ENCODE assay signal across 35 cellular contexts in the genomic region with DNA sequence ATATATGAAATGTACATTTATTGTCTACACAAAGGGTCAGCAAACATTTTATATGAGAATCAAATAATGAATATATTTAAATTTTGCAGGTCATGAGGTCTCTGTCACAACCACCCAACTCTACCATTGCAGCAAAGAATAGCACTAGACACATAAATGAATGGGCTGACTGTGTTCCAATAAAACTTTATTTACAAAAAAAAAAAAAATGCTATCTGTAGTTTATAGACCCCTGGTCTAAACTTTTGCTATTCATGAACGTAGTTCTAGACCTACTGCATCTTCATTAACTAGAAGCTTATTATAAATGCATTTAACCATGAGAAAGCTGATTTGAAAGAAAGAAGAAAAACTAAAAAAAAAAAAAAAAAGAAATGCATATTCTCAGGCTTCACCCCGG.
DNase-seq lines count a peak whose midpoint lies in the region; ATAC-seq, FAIRE-seq and TF ChIP-seq lines count a peak whose summit lies in the region.
"Had no signal": no experiment of that assay in that cellular context is flagged by ENCODE, and none has a peak within 500 bp of the region (broad histone marks: within the 10 kb centered on the region; RNA-seq: fewer than 3 reads in every experiment).

No MANE protein-coding gene starts in this region.

- TF ChIP-seq POLR2A in HepG2 (IDR thresholded peaks at IDR 0.05; ENCODE audit: insufficient read depth in 1 of 2, low read depth in 2 of 2, low read length in 2 of 2) = no peak
- TF ChIP-seq POLR2A in right lobe of liver (IDR thresholded peaks at IDR 0.05) = no peak
- TF ChIP-seq POLR2A in GM12878 (IDR thresholded peaks at IDR 0.05; ENCODE audit: low read depth, low read length) = no peak
- TF ChIP-seq POLR2A in K562 (conservative IDR thresholded peaks at IDR 0.05) = no peak

- no peaks in the 10 kb centered on the region for H3K27me3 ChIP-seq in HepG2 (ENCODE audit: control insufficient read depth in 1 of 2, insufficient read depth in 2 of 2, low read length in 2 of 2)
- H3K27me3 ChIP-seq in right lobe of liver = no peaks in the 10 kb centered on the region
- no peaks in the 10 kb centered on the region for H3K27me3 ChIP-seq in GM12878 (replicated peaks in 1 of 2; ENCODE audit: control insufficient read depth in 2 of 2, insufficient read depth in 2 of 2, low read length in 1 of 2)
- peaks cover 3 to 9% of the 10 kb centered on the region in 2 experiments; a peak in 3 of 5 replicates for H3K27me3 ChIP-seq in K562 (ENCODE audit: control insufficient read depth in 2 of 2, insufficient read depth in 2 of 2, low read length in 2 of 2)
- H3K27me3 ChIP-seq: BE2C; BLaER1; BLaER1 treated with 17β-estradiol and CSF1 and Interleukin-3, amounts not matched to agents 10 nM and 100 nM had no signal

- RAD21 ChIA-PET in GM12878 (lab: Charles Lee; ENCODE audit: unreplicated experiment) = no interaction called here

- no peaks in the 10 kb centered on the region for H3K4me1 ChIP-seq in HepG2 (ENCODE audit: insufficient read depth, low read length)
- H3K4me1 ChIP-seq in right lobe of liver = no peaks in the 10 kb centered on the region
- H3K4me1 ChIP-seq in GM12878 (ENCODE audit: control insufficient read depth, insufficient read depth, low read length) = no peaks in the 10 kb centered on the region
- no peaks in the 10 kb centered on the region; a peak in 1 of 5 replicates for H3K4me1 ChIP-seq in K562 (replicated peaks in 1 of 2; ENCODE audit: control insufficient read depth in 2 of 2, insufficient read depth in 2 of 2, low read length in 2 of 2)
- H3K4me1 ChIP-seq: A549; BE2C; BLaER1; BLaER1 treated with 17β-estradiol and CSF1 and Interleukin-3, amounts not matched to agents 10 nM and 100 nM; Caco-2 had no signal

- no peak overlapping the region for H3K4me3 ChIP-seq in HepG2 (replicated peaks in 1 of 3; ENCODE audit: insufficient read depth in 1 of 3, low read depth in 2 of 3, low read length in 3 of 3)
- H3K4me3 ChIP-seq in right lobe of liver = no peak overlapping the region
- H3K4me3 ChIP-seq in GM12878 = no peak overlapping the region
- H3K4me3 ChIP-seq in K562 = no peak overlapping the region
- H3K4me3 ChIP-seq: A549; BLaER1; BLaER1 treated with 17β-estradiol and CSF1 and Interleukin-3, amounts not matched to agents 10 nM and 100 nM had no signal

- no peak overlapping the region for H3K9ac ChIP-seq in HepG2 (ENCODE audit: insufficient read depth, low read depth, low read length)
- H3K9ac ChIP-seq in GM12878 (ENCODE audit: control insufficient read depth, insufficient read depth, low read length) = no peak overlapping the region
- no peak overlapping the region for H3K9ac ChIP-seq in K562 (ENCODE audit: insufficient read depth in 1 of 2, low read depth in 2 of 2, low read length in 2 of 2)
- H3K9ac ChIP-seq: BLaER1; BLaER1 treated with 17β-estradiol and CSF1 and Interleukin-3, amounts not matched to agents 10 nM and 100 nM had no signal

- no peak for ATAC-seq in HepG2
- ATAC-seq in right lobe of liver = no peak
- ATAC-seq in GM12878 = no peak
- no peak for ATAC-seq in K562
- ATAC-seq in Right ventricle myocardium inferior = no peak
- no peak for ATAC-seq in HG02623 (IDR thresholded peaks at IDR 0.05; ENCODE audit: unreplicated experiment)
- ATAC-seq: A549; CD8-positive, alpha-beta T cell had no signal

- FAIRE-seq in HepG2 (lab: Jason Lieb, UNC) (no peak), GM12878 (lab: Jason Lieb, UNC) (no peak), K562 (lab: Jason Lieb, UNC) (no peak)
- FAIRE-seq: A204.1, A549, D721Med had no signal

- H3K79me2 ChIP-seq in HepG2 (ENCODE audit: insufficient read depth, low read length) = no peaks in the 10 kb centered on the region
- H3K79me2 ChIP-seq in GM12878 (ENCODE audit: control insufficient read depth, insufficient read depth, low read length) = no peaks in the 10 kb centered on the region
- H3K79me2 ChIP-seq in K562 (ENCODE audit: control insufficient read depth, insufficient read depth, low read length) = no peaks in the 10 kb centered on the region

- DNase-seq in HepG2 (ENCODE audit: low spot score) (no peak), right lobe of liver (no peak), HEK293T (ENCODE audit: extremely low spot score) (no peak), GM12878 (ENCODE audit: low read depth, low spot score) (no peak), K562 (ENCODE audit: extremely low read depth in 1 of 4, low spot score in 3 of 4) (no peak), NCI-H2107 treated with DMSO at 0.1 percent for 48 hours (lab: John Stamatoyannopoulos, UW; ENCODE audit: unreplicated experiment) (no peak), Right ventricle myocardium inferior (ENCODE audit: missing footprints) (no peak)
- DNase-seq: 8988T; ACHN; AML-193; BE2C; C1 segment of cervical spinal cord; Caco-2; Calu3; CD4-positive, alpha-beta memory T cell; CD4-positive, alpha-beta T cell; CD4-positive, CD25-positive, alpha-beta regulatory T cell; CD8-positive, alpha-beta memory T cell; CD8-positive, alpha-beta T cell; COR-L47; DMS 273 treated with DMSO at 0.1 percent for 48 hours; DMS153; DMS53; DMS79; DMS79 treated with DMSO at 0.1 percent for 48 hours; DND-41; EL had no signal

- SMC1A ChIA-PET in GM12878 (lab: Charles Lee; ENCODE audit: uncharacterized antibody, unreplicated experiment) = no interaction called here

- BruUV-seq in HepG2 (replicated peaks; lab: Mats Ljungman, UMichigan) (no TSS peak), GM12878 (replicated peaks; lab: Mats Ljungman, UMichigan) (no TSS peak), K562 (replicated peaks; lab: Mats Ljungman, UMichigan) (no TSS peak)

- POLR2A ChIA-PET in HepG2 (lab: Yijun Ruan, JAX) = no interaction called here
- POLR2A ChIA-PET in HEK293T (lab: Yijun Ruan, JAX) = no interaction called here
- POLR2A ChIA-PET in GM12878 (lab: Charles Lee) = no interaction called here
- POLR2A ChIA-PET in K562 (lab: Yijun Ruan, JAX) = interaction anchor here (0.8 kb wide), 1 partner anchor 329 kb away, joined by 3 read pairs; no protein-coding TSS in a partner anchor

- H3K36me3 ChIP-seq in HepG2 (replicated peaks in 1 of 2; ENCODE audit: control insufficient read depth in 1 of 2, insufficient read depth in 2 of 2, low read length in 2 of 2) (no peaks in the 10 kb centered on the region), right lobe of liver (no peaks in the 10 kb centered on the region), GM12878 (ENCODE audit: control insufficient read depth in 2 of 2, insufficient read depth in 2 of 2, low read length in 1 of 2) (no peaks in the 10 kb centered on the region), K562 (ENCODE audit: control insufficient read depth, insufficient read depth, low read length) (no peaks in the 10 kb centered on the region)
- H3K36me3 ChIP-seq: BE2C; BLaER1; BLaER1 treated with 17β-estradiol and CSF1 and Interleukin-3, amounts not matched to agents 10 nM and 100 nM had no signal

- no peak overlapping the region for H3K27ac ChIP-seq in HepG2 (ENCODE audit: extremely low read length, insufficient read depth, low read length)
- H3K27ac ChIP-seq in right lobe of liver = no peak overlapping the region
- H3K27ac ChIP-seq in GM12878 (ENCODE audit: control insufficient read depth, insufficient read depth) = no peak overlapping the region
- no peak overlapping the region for H3K27ac ChIP-seq in K562 (ENCODE audit: extremely low read depth, low read depth, low read length)
- H3K27ac ChIP-seq: 22Rv1; A549; BLaER1; BLaER1 treated with 17β-estradiol and CSF1 and Interleukin-3, amounts not matched to agents 10 nM and 100 nM; C4-2B had no signal

- H2AFZ ChIP-seq in HepG2 (ENCODE audit: low read length) (no peak overlapping the region), GM12878 (ENCODE audit: control insufficient read depth, low read depth, low read length) (no peak overlapping the region), K562 (ENCODE audit: low read depth, low read length) (no peak overlapping the region)

- CTCF ChIA-PET in HepG2 (lab: Yijun Ruan, JAX; ENCODE audit: low intra/inter-chr PET ratio, low total read pairs) (no interaction called here), HEK293T (lab: Yijun Ruan, JAX) (no interaction called here), GM12878 (lab: Yijun Ruan, JAX) (no interaction called here), K562 (lab: Yijun Ruan, JAX; ENCODE audit: low intra/inter-chr PET ratio) (no interaction called here)

- no peaks in the 10 kb centered on the region for H4K20me1 ChIP-seq in HepG2 (ENCODE audit: insufficient read depth, low read length)
- no peaks in the 10 kb centered on the region for H4K20me1 ChIP-seq in GM12878 (ENCODE audit: control insufficient read depth, insufficient read depth)
- H4K20me1 ChIP-seq in K562 (replicated peaks; ENCODE audit: control insufficient read depth, insufficient read depth, low read length) = no peaks in the 10 kb centered on the region
- H4K20me1 ChIP-seq: BLaER1; BLaER1 treated with 17β-estradiol and CSF1 and Interleukin-3, amounts not matched to agents 10 nM and 100 nM had no signal

- TF ChIP-seq RAD21 in HepG2 (CRISPR knock-in tag; IDR thresholded peaks at IDR 0.05) (no peak), GM12878 (IDR thresholded peaks at IDR 0.05; ENCODE audit: insufficient read depth, low read depth, low read length) (no peak), K562 (CRISPR knock-in tag; conservative IDR thresholded peaks at IDR 0.05 in 1 of 2, IDR thresholded peaks at IDR 0.05 in 1 of 2) (no peak)

- no peaks in the 10 kb centered on the region for H3K9me1 ChIP-seq in K562 (ENCODE audit: control insufficient read depth, insufficient read depth, low read length)

- no peaks in the 10 kb centered on the region for H3K9me3 ChIP-seq in HepG2 (ENCODE audit: low read length)
- H3K9me3 ChIP-seq in right lobe of liver = no peaks in the 10 kb centered on the region
- no peaks in the 10 kb centered on the region for H3K9me3 ChIP-seq in GM12878 (replicated peaks; ENCODE audit: control insufficient read depth, insufficient read depth, low read length)
- no peaks in the 10 kb centered on the region for H3K9me3 ChIP-seq in K562 (replicated peaks; ENCODE audit: control insufficient read depth, insufficient read depth, low read depth, low read length)
- H3K9me3 ChIP-seq: A549; BE2C; BLaER1; BLaER1 treated with 17β-estradiol and CSF1 and Interleukin-3, amounts not matched to agents 10 nM and 100 nM; Caco-2 had no signal

- intact Hi-C loops in HepG2 (cut with micrococcal nuclease; ENCODE audit: unreplicated experiment) = no loop called here
- intact Hi-C loops in right lobe of liver (cut with DNase I) = no loop called here
- intact Hi-C loops in GM12878 (cut with micrococcal nuclease; ENCODE audit: unreplicated experiment) = no loop called here
- intact Hi-C loops in K562 (cut with micrococcal nuclease) = no loop called here
- intact Hi-C loops in Right ventricle myocardium inferior (cut with DNase I) = no loop called here

- in situ Hi-C loops in HepG2 (cut with HindIII; ENCODE audit: extremely low pct_ligation_motif_present, low pct_unique_long_range_greater_than_20kb) = no loop called here
- in situ Hi-C loops in GM12878 (cut with MboI) = no loop called here
- in situ Hi-C loops in K562 (cut with MboI) = no loop called here

- WGBS in HepG2 (ENCODE audit: low lambda C conversion rate) = 4% methylated on average over 2 of the region's 2 CpGs
- WGBS in right lobe of liver (ENCODE audit: insufficient coverage, low coverage, low lambda C conversion rate, missing lambda C conversion rate) = 45% methylated on average over 2 of the region's 2 CpGs
- 0% methylated on average over 2 of the region's 2 CpGs for WGBS in GM12878 (ENCODE audit: insufficient coverage, insufficient replicate concordance, low lambda C conversion rate, missing lambda C conversion rate)
- WGBS in K562 (ENCODE audit: insufficient coverage, low coverage, missing lambda C conversion rate) = 4% methylated on average over 2 of the region's 2 CpGs

- no peak for TF ChIP-seq EP300 in HepG2 (IDR thresholded peaks at IDR 0.05; ENCODE audit: low read depth in 2 of 2, low read length in 2 of 2)
- TF ChIP-seq EP300 in HepG2 (CRISPR knock-in tag; IDR thresholded peaks at IDR 0.05; ENCODE audit: borderline replicate concordance) = no peak
- TF ChIP-seq EP300 in GM12878 (IDR thresholded peaks at IDR 0.05; ENCODE audit: borderline replicate concordance in 1 of 2, control insufficient read depth in 1 of 2, low read depth in 2 of 2, low read length in 2 of 2) = no peak
- no peak for TF ChIP-seq EP300 in K562 (IDR thresholded peaks at IDR 0.05; ENCODE audit: low read length)

- H3K4me2 ChIP-seq in HepG2 (ENCODE audit: low read depth, low read length) = no peak overlapping the region
- no peak overlapping the region for H3K4me2 ChIP-seq in GM12878 (ENCODE audit: control insufficient read depth, insufficient read depth)
- H3K4me2 ChIP-seq in K562 (ENCODE audit: insufficient read depth, low read length) = no peak overlapping the region
- H3K4me2 ChIP-seq: A549; BLaER1; BLaER1 treated with 17β-estradiol and CSF1 and Interleukin-3, amounts not matched to agents 10 nM and 100 nM had no signal

- TF ChIP-seq CTCF in HepG2 (CRISPR knock-in tag; IDR thresholded peaks at IDR 0.05) = no peak
- TF ChIP-seq CTCF in right lobe of liver (IDR thresholded peaks at IDR 0.05) = no peak
- TF ChIP-seq CTCF in GM12878 (IDR thresholded peaks at IDR 0.05 in 2 of 3, conservative IDR thresholded peaks at IDR 0.05 in 1 of 3; ENCODE audit: control insufficient read depth in 2 of 3, extremely low read depth in 1 of 3, insufficient read depth in 1 of 3, low read depth in 3 of 3, low read length in 3 of 3) = no peak
- no peak for TF ChIP-seq CTCF in K562 (IDR thresholded peaks at IDR 0.05 in 2 of 3, conservative IDR thresholded peaks at IDR 0.05 in 1 of 3; ENCODE audit: insufficient read depth in 2 of 3, low read depth in 1 of 3, low read length in 3 of 3)
